Comparison of ENCODE assay signal across 20 cellular contexts in genomic region chr2:44450082-44450481, GRCh38.
DNase-seq lines count a peak whose midpoint lies in the region; ATAC-seq, FAIRE-seq and TF ChIP-seq lines count a peak whose summit lies in the region.
"Had no signal": no experiment of that assay in that cellular context is flagged by ENCODE, and none has a peak within 500 bp of the region (broad histone marks: within the 10 kb centered on the region; RNA-seq: fewer than 3 reads in every experiment).

No MANE protein-coding gene starts in this region.

- H2AFZ ChIP-seq in HepG2 (ENCODE audit: low read length): no peak overlapping the region

- no peak overlapping the region for H3K27ac ChIP-seq in HepG2 (ENCODE audit: extremely low read length, insufficient read depth, low read length)
- H3K27ac ChIP-seq: C4-2B, HL-60, KMS-11 had no signal

- peak; percentile 47 for FAIRE-seq in HepG2 (lab: Jason Lieb, UNC)

- peaks cover 17% of the 10 kb centered on the region for H3K4me1 ChIP-seq in HepG2 (ENCODE audit: insufficient read depth, low read length)
- H3K4me1 ChIP-seq: BE2C had no signal

- peak; percentile 7 for DNase-seq in NCI-H82 (lab: John Stamatoyannopoulos, UW)
- no peak for DNase-seq in NCI-H82 treated with DMSO at 0.1 percent for 48 hours (lab: John Stamatoyannopoulos, UW; ENCODE audit: unreplicated experiment)
- peak; percentile 14 for DNase-seq in astrocyte of the hippocampus (ENCODE audit: low read depth, low spot score)
- no peak for DNase-seq in HepG2 (ENCODE audit: low spot score)
- peak; percentile 77 for DNase-seq in retina
- no peak for DNase-seq in GM19238 (ENCODE audit: insufficient read length, low spot score)
- DNase-seq in dedifferentiated amniotic fluid mesenchymal stem cell (ENCODE audit: extremely low spot score): no peak
- DNase-seq in T-helper 1 cell: no peak
- DNase-seq: 8988T; BE2C; CD4-positive, alpha-beta memory T cell; DMS153; DMS79 treated with DMSO at 0.1 percent for 48 hours; GDM1; GOT3; HCEC 1CT; HFFc6 had no signal

- no peak overlapping the region for H3K4me3 ChIP-seq in HepG2 (replicated peaks in 1 of 3; ENCODE audit: insufficient read depth in 1 of 3, low read depth in 2 of 3, low read length in 3 of 3)

- ATAC-seq in HepG2: no peak

- no peaks in the 10 kb centered on the region for H4K20me1 ChIP-seq in HepG2 (ENCODE audit: insufficient read depth, low read length)

- WGBS in HepG2 (ENCODE audit: low lambda C conversion rate): 94% methylated on average over 3 of the region's 3 CpGs

- in situ Hi-C loops in HepG2 (cut with HindIII; ENCODE audit: extremely low pct_ligation_motif_present, low pct_unique_long_range_greater_than_20kb): no loop called here

- no peak for TF ChIP-seq POLR2A in HepG2 (IDR thresholded peaks at IDR 0.05; ENCODE audit: insufficient read depth in 1 of 2, low read depth in 2 of 2, low read length in 2 of 2)

- H3K9me3 ChIP-seq in HepG2 (ENCODE audit: low read length): no peaks in the 10 kb centered on the region
- H3K9me3 ChIP-seq: BE2C had no signal

- BruUV-seq in HepG2 (replicated peaks; lab: Mats Ljungman, UMichigan): no TSS peak

- TF ChIP-seq RAD21 in HepG2 (CRISPR knock-in tag; IDR thresholded peaks at IDR 0.05): no peak

- intact Hi-C loops in HepG2 (cut with micrococcal nuclease; ENCODE audit: unreplicated experiment): no loop called here

- no peak overlapping the region for H3K4me2 ChIP-seq in HepG2 (ENCODE audit: low read depth, low read length)
- H3K4me2 ChIP-seq: KMS-11 had no signal

- H3K27me3 ChIP-seq in HepG2 (ENCODE audit: control insufficient read depth in 1 of 2, insufficient read depth in 2 of 2, low read length in 2 of 2): no peaks in the 10 kb centered on the region
- H3K27me3 ChIP-seq: BE2C had no signal

- POLR2A ChIA-PET in HepG2 (lab: Yijun Ruan, JAX): no interaction called here

- no peak overlapping the region for H3K9ac ChIP-seq in HepG2 (ENCODE audit: insufficient read depth, low read depth, low read length)
- H3K9ac ChIP-seq: KMS-11 had no signal

- TF ChIP-seq EP300 in HepG2 (IDR thresholded peaks at IDR 0.05; ENCODE audit: low read depth in 2 of 2, low read length in 2 of 2): no peak
- no peak for TF ChIP-seq EP300 in HepG2 (CRISPR knock-in tag; IDR thresholded peaks at IDR 0.05; ENCODE audit: borderline replicate concordance)

- CTCF ChIA-PET in HepG2 (lab: Yijun Ruan, JAX; ENCODE audit: low intra/inter-chr PET ratio, low total read pairs): no interaction called here

- no peak for TF ChIP-seq CTCF in HepG2 (CRISPR knock-in tag; IDR thresholded peaks at IDR 0.05)

- no peaks in the 10 kb centered on the region for H3K36me3 ChIP-seq in HepG2 (replicated peaks in 1 of 2; ENCODE audit: control insufficient read depth in 1 of 2, insufficient read depth in 2 of 2, low read length in 2 of 2)
- H3K36me3 ChIP-seq: BE2C had no signal

- H3K79me2 ChIP-seq in HepG2 (ENCODE audit: insufficient read depth, low read length): no peaks in the 10 kb centered on the region

TF ChIP-seq in HepG2, 621 proteins besides CTCF, POLR2A, EP300 and RAD21:
- peak; percentile 79 for TF ChIP-seq MAFF (IDR thresholded peaks at IDR 0.05; ENCODE audit: low read depth, low read length)
- no peak for TF ChIP-seq SNAPC2 (CRISPR knock-in tag; IDR thresholded peaks at IDR 0.05)
- TF ChIP-seq MAFK (conservative IDR thresholded peaks at IDR 0.05 in 1 of 2, IDR thresholded peaks at IDR 0.05 in 1 of 2; ENCODE audit: low read length in 2 of 2): peak; percentile 78 to 79
- no peak for TF ChIP-seq ZNF749 (CRISPR knock-in tag; IDR thresholded peaks at IDR 0.05; ENCODE audit: borderline replicate concordance)

Comparison
In these comparisons a context has a peak if more than half of its experiments do, and no peak if none do; other contexts are left out.
1. DNase-seq: peak in NCI-H82 (single experiment), astrocyte of the hippocampus (single experiment) and retina (single experiment); none in NCI-H82 treated with DMSO at 0.1 percent for 48 hours (single experiment), HepG2 (single experiment), GM19238 (single experiment), dedifferentiated amniotic fluid mesenchymal stem cell (single experiment) and T-helper 1 cell (0 of 5).